Comparison of ENCODE assay signal across 11 cellular contexts in the genomic region with DNA sequence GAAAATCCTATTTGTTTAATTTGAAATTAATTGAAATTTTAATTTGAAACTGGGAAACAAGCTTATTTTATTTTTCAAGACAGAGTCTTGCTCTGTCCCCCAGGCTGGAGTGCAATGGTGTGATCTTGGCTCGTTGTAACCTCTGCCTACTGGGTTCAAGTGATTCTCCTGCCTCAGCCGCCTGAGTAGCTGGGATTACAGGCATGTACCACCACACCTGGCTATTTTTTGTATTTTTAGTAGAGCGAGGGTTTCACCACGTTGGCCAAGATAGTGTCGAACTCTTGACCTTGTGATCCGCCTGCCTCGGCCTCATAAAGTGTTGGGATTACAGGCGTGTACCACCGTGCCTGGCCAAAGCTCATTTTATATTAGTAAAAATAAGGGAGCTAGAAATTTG. TPM values are rescaled to one million over a fixed set of nuclear protein-coding genes. Genes with fewer than 3 reads are reported as not detected.
DNase-seq lines count a peak whose midpoint lies in the region; ATAC-seq and TF ChIP-seq lines count a peak whose summit lies in the region.
"Had no signal": no experiment of that assay in that cellular context is flagged by ENCODE, and none has a peak within 500 bp of the region (broad histone marks: within the 10 kb centered on the region; RNA-seq: fewer than 3 reads in every experiment).

No MANE protein-coding gene starts in this region.

- POLR2A ChIA-PET in activated naive CD8-positive, alpha-beta T cell treated with anti-CD3 and anti-CD28 coated beads, Interleukin-2, amount 10 ng/mL, durations not matched to agents 7 days and 5 days (lab: Charles Lee): interaction anchor here (1.3 to 8.9 kb wide), 7 partner anchors 9 to 573 kb away, joined by 3 to 65 read pairs (median 6); partner anchors contain the start of gene CDKN1A

- H3K36me3 ChIP-seq in left lung (peaks cover 11 to 70% of the 10 kb centered on the region in 2 donors), subcutaneous abdominal adipose tissue (ENCODE audit: control insufficient read depth in 5 of 5, insufficient read depth in 5 of 5, low read length in 5 of 5) (peaks cover 44 to 68% (median 61%) of the 10 kb centered on the region in 5 donors)

- DNase-seq in activated CD4-positive, alpha-beta T cell treated with anti-CD3 and anti-CD28 coated beads, Interleukin-2, amount 10 ng/mL, durations not matched to agents 24 days and 14 days: no peak
- DNase-seq in activated CD4-positive, alpha-beta T cell treated with anti-CD3 and anti-CD28 coated beads, Interleukin-2, amount 50 U/mL, for 1 hour: no peak
- DNase-seq in activated naive CD8-positive, alpha-beta T cell treated with anti-CD3 and anti-CD28 coated beads, Interleukin-2, amount 10 ng/mL, durations not matched to agents 7 days and 5 days: peak; percentile 19
- DNase-seq in left lung (no peak), NCI-H2107 (lab: John Stamatoyannopoulos, UW) (no peak)
- no peak for DNase-seq in stimulated activated naive CD4-positive, alpha-beta T cell treated with Interleukin-2 at 50 U/mL for 16 hours (lab: John Stamatoyannopoulos, UW)
- DNase-seq: NCI-H774; stimulated activated CD4-positive, alpha-beta T cell treated with anti-CD3 and anti-CD28 coated beads, Interleukin-15, amount 100 ng/mL, for 24 hours had no signal

- H3K4me1 ChIP-seq in left lung (peaks cover 39 to 68% of the 10 kb centered on the region in 2 donors), subcutaneous abdominal adipose tissue (ENCODE audit: control insufficient read depth in 5 of 5, insufficient read depth in 5 of 5, low read length in 5 of 5) (peaks cover 9 to 74% (median 66%) of the 10 kb centered on the region in 5 donors)

- H3K9ac ChIP-seq in subcutaneous abdominal adipose tissue (ENCODE audit: low read length in 5 of 5): peak overlapping the region in 4 of 5 donors; percentile 8 to 68 (median 54)

- no peaks in the 10 kb centered on the region for H3K9me3 ChIP-seq in left lung
- H3K9me3 ChIP-seq in subcutaneous abdominal adipose tissue (ENCODE audit: control insufficient read depth in 5 of 5, low read length in 5 of 5): no peaks in the 10 kb centered on the region

- H3K9me3 Mint-ChIP-seq in activated CD4-positive, alpha-beta T cell treated with anti-CD3 and anti-CD28 coated beads, Interleukin-2, amount 10 ng/mL, durations not matched to agents 24 days and 14 days: no peaks in the 10 kb centered on the region
- no peaks in the 10 kb centered on the region for H3K9me3 Mint-ChIP-seq in activated naive CD8-positive, alpha-beta T cell treated with anti-CD3 and anti-CD28 coated beads, Interleukin-2, amount 10 ng/mL, durations not matched to agents 7 days and 5 days

- ATAC-seq in activated naive CD8-positive, alpha-beta T cell treated with anti-CD3 and anti-CD28 coated beads, Interleukin-2, amount 10 ng/mL, durations not matched to agents 7 days and 5 days (ENCODE audit: low read depth): no peak
- ATAC-seq in left lung: no peak
- no peak for ATAC-seq in HG02852 (IDR thresholded peaks at IDR 0.05; ENCODE audit: unreplicated experiment)

- peaks cover 85% of the 10 kb centered on the region for H3K36me3 Mint-ChIP-seq in activated CD4-positive, alpha-beta T cell treated with anti-CD3 and anti-CD28 coated beads, Interleukin-2, amount 10 ng/mL, durations not matched to agents 24 days and 14 days (ENCODE audit: low read depth)
- peaks cover 72% of the 10 kb centered on the region for H3K36me3 Mint-ChIP-seq in activated naive CD8-positive, alpha-beta T cell treated with anti-CD3 and anti-CD28 coated beads, Interleukin-2, amount 10 ng/mL, durations not matched to agents 7 days and 5 days

- intact Hi-C loops in activated CD4-positive, alpha-beta T cell treated with anti-CD3 and anti-CD28 coated beads, Interleukin-2, amount 10 ng/mL, durations not matched to agents 24 days and 14 days (cut with micrococcal nuclease): no loop called here
- intact Hi-C loops in left lung (cut with DNase I): no loop called here

- no peaks in the 10 kb centered on the region for H3K27me3 ChIP-seq in left lung
- H3K27me3 ChIP-seq in subcutaneous abdominal adipose tissue (ENCODE audit: control insufficient read depth in 5 of 5, insufficient read depth in 4 of 5, low read length in 5 of 5): no peaks in the 10 kb centered on the region

- H3K27me3 Mint-ChIP-seq in activated CD4-positive, alpha-beta T cell treated with anti-CD3 and anti-CD28 coated beads, Interleukin-2, amount 10 ng/mL, durations not matched to agents 24 days and 14 days: no peaks in the 10 kb centered on the region
- H3K27me3 Mint-ChIP-seq in activated naive CD8-positive, alpha-beta T cell treated with anti-CD3 and anti-CD28 coated beads, Interleukin-2, amount 10 ng/mL, durations not matched to agents 7 days and 5 days: no peaks in the 10 kb centered on the region

- H3K4me3 ChIP-seq in left lung (peak overlapping the region; percentile 7 to 64), subcutaneous abdominal adipose tissue (ENCODE audit: low read depth in 1 of 5, low read length in 5 of 5) (peak overlapping the region; percentile 48 to 99 (median 57))

- TF ChIP-seq CTCF in left lung (IDR thresholded peaks at IDR 0.05): no peak

- H3K27ac ChIP-seq in left lung (no peak overlapping the region), subcutaneous abdominal adipose tissue (ENCODE audit: low read depth, low read length) (peak overlapping the region; percentile 64)
- H3K27ac ChIP-seq: C4-2B had no signal

- H3K4me3 Mint-ChIP-seq in activated CD4-positive, alpha-beta T cell treated with anti-CD3 and anti-CD28 coated beads, Interleukin-2, amount 10 ng/mL, durations not matched to agents 24 days and 14 days: peak overlapping the region; percentile 92
- H3K4me3 Mint-ChIP-seq in activated naive CD8-positive, alpha-beta T cell treated with anti-CD3 and anti-CD28 coated beads, Interleukin-2, amount 10 ng/mL, durations not matched to agents 7 days and 5 days: peak overlapping the region; percentile 97

- H3K4me1 Mint-ChIP-seq in activated CD4-positive, alpha-beta T cell treated with anti-CD3 and anti-CD28 coated beads, Interleukin-2, amount 10 ng/mL, durations not matched to agents 24 days and 14 days: peaks cover 50% of the 10 kb centered on the region
- peaks cover 40% of the 10 kb centered on the region for H3K4me1 Mint-ChIP-seq in activated naive CD8-positive, alpha-beta T cell treated with anti-CD3 and anti-CD28 coated beads, Interleukin-2, amount 10 ng/mL, durations not matched to agents 7 days and 5 days

- peak overlapping the region; percentile 75 for H3K27ac Mint-ChIP-seq in activated CD4-positive, alpha-beta T cell treated with anti-CD3 and anti-CD28 coated beads, Interleukin-2, amount 10 ng/mL, durations not matched to agents 24 days and 14 days
- peak overlapping the region; percentile 72 for H3K27ac Mint-ChIP-seq in activated naive CD8-positive, alpha-beta T cell treated with anti-CD3 and anti-CD28 coated beads, Interleukin-2, amount 10 ng/mL, durations not matched to agents 7 days and 5 days

RNA-seq across cellular contexts. Expression of gene SRSF3, which starts 4.2 kb away (rescaled TPM):
- total RNA-seq in activated CD4-positive, alpha-beta T cell treated with anti-CD3 and anti-CD28 coated beads, Interleukin-2, amount 10 ng/mL, durations not matched to agents 24 days and 14 days: 532 and 572 TPM in 2 replicates
- 100 to 1,000 TPM; 389 to 396 TPM for total RNA-seq in activated naive CD8-positive, alpha-beta T cell treated with anti-CD3 and anti-CD28 coated beads, Interleukin-2, amount 10 ng/mL, durations not matched to agents 7 days and 5 days
- 100 to 1,000 TPM; 173 to 253 TPM for total RNA-seq in left lung

RNA-seq across cellular contexts. Expression of gene STK38, which starts 51.0 kb away (rescaled TPM):
- 20.7 and 21.5 TPM in 2 replicates for total RNA-seq in activated CD4-positive, alpha-beta T cell treated with anti-CD3 and anti-CD28 coated beads, Interleukin-2, amount 10 ng/mL, durations not matched to agents 24 days and 14 days
- total RNA-seq in activated naive CD8-positive, alpha-beta T cell treated with anti-CD3 and anti-CD28 coated beads, Interleukin-2, amount 10 ng/mL, durations not matched to agents 7 days and 5 days: 10 to 100 TPM; 86.5 to 95.3 TPM
- total RNA-seq in left lung: 10 to 100 TPM; 40.2 to 41.0 TPM
